Comparison of ENCODE assay signal across 9 cellular contexts in the genomic region with DNA sequence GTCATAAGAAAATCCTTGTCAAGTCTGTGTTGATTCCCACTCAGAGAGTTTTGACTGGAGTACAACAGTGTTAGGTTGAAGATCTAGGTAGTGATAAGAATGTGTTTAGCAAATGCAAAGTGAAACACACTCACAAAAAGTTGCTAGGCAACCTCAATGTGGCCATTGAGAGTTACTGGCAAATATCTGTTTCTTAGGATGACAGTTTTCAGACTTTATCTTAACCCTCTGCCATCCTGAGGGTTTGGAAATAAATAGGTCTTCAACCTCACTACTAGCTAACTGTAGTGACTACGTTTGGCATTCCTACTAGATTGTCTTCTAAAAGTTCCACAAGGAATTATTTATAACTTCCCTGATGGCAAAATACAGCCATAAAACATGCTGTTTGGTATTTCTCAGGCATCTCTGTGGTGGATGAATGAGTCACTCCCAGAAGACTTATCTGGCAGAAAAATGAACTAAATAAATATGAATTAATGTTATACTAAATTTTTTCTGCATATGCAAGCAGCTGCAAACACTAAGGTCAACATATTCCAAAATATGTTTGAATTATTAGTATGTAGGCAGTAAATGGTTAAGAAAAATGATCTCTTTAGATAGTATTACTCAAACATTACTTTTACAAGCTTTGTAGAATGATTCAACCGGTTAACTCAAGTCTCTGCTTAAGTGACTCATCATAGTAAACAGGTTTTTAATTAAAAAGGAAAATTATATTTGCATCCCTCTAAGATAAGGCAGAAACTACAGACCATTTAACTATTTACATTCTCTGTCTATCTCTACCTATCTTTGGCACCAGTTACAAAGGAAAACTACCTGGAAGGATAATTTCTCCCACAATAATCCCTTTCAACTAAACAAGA. TPM values are rescaled to one million over a fixed set of nuclear protein-coding genes. Genes with fewer than 3 reads are reported as not detected.
A peak's percentile ranks its signal among the peaks of the same experiment; 100 is the strongest.
DNase-seq lines count a peak whose midpoint lies in the region; ATAC-seq and TF ChIP-seq lines count a peak whose summit lies in the region.
"Had no signal": no experiment of that assay in that cellular context is flagged by ENCODE, and none has a peak within 500 bp of the region (broad histone marks: within the 10 kb centered on the region; RNA-seq: fewer than 3 reads in every experiment).

No MANE protein-coding gene starts in this region.

- peak overlapping the region; percentile 87 for H3K27ac Mint-ChIP-seq in chondrocyte (ENCODE audit: unreplicated experiment)

- DNase-seq in COR-L47 (lab: John Stamatoyannopoulos, UW) (peak; percentile 29), NCI-H226 (peak; percentile 77), chondrocyte (ENCODE audit: low spot score) (no peak), omental fat pad (ENCODE audit: low spot score) (no peak), NCI-H1105 (lab: John Stamatoyannopoulos, UW) (no peak), GM19240 (ENCODE audit: insufficient read length, low spot score) (no peak)

- H3K4me3 Mint-ChIP-seq in chondrocyte (ENCODE audit: unreplicated experiment) = no peak overlapping the region

- no peaks in the 10 kb centered on the region for H3K27me3 Mint-ChIP-seq in chondrocyte (ENCODE audit: low read depth)

- H3K36me3 Mint-ChIP-seq in chondrocyte (ENCODE audit: low read depth) = no peaks in the 10 kb centered on the region

- no peak for TF ChIP-seq CTCF in chondrocyte (IDR thresholded peaks at IDR 0.05)
- TF ChIP-seq CTCF in omental fat pad (IDR thresholded peaks at IDR 0.05) = no peak

- ATAC-seq in omental fat pad (ENCODE audit: low FRiP score) (peak; percentile 67), HG02970 (IDR thresholded peaks at IDR 0.05; ENCODE audit: low FRiP score, unreplicated experiment) (no peak), HG02588 (IDR thresholded peaks at IDR 0.05; ENCODE audit: unreplicated experiment) (no peak)

- H3K9me3 Mint-ChIP-seq in chondrocyte (ENCODE audit: low read depth) = no peaks in the 10 kb centered on the region

- H3K4me1 Mint-ChIP-seq in chondrocyte (ENCODE audit: low read depth) = peaks cover 36% of the 10 kb centered on the region

RNA-seq across cellular contexts. Expression of gene SYTL2, which starts 17.1 kb away (rescaled TPM):
- total RNA-seq in chondrocyte (9.3 to 25.1 TPM (median 23.8 TPM) in 3 replicates), omental fat pad (10 to 100 TPM; 14.3 to 33.9 (median 17.8) TPM)

RNA-seq across cellular contexts. Expression of gene CCDC83, which starts 27.2 kb away (rescaled TPM):
- not detected in 3 replicates for total RNA-seq in chondrocyte
- total RNA-seq in omental fat pad = 1 to 10 TPM in 1 of 4 donors, not detected in 3; 3.2 TPM
- total RNA-seq: subcutaneous adipose tissue had no signal

Comparison
In these comparisons a context has a peak if more than half of its experiments do, and no peak if none do; other contexts are left out.
1. DNase-seq: peak in COR-L47 (single experiment) and NCI-H226 (single experiment); none in chondrocyte (single experiment), omental fat pad (single experiment), NCI-H1105 (single experiment) and GM19240 (single experiment).